9 cellular contexts compared by ENCODE assay signal in the genomic region with DNA sequence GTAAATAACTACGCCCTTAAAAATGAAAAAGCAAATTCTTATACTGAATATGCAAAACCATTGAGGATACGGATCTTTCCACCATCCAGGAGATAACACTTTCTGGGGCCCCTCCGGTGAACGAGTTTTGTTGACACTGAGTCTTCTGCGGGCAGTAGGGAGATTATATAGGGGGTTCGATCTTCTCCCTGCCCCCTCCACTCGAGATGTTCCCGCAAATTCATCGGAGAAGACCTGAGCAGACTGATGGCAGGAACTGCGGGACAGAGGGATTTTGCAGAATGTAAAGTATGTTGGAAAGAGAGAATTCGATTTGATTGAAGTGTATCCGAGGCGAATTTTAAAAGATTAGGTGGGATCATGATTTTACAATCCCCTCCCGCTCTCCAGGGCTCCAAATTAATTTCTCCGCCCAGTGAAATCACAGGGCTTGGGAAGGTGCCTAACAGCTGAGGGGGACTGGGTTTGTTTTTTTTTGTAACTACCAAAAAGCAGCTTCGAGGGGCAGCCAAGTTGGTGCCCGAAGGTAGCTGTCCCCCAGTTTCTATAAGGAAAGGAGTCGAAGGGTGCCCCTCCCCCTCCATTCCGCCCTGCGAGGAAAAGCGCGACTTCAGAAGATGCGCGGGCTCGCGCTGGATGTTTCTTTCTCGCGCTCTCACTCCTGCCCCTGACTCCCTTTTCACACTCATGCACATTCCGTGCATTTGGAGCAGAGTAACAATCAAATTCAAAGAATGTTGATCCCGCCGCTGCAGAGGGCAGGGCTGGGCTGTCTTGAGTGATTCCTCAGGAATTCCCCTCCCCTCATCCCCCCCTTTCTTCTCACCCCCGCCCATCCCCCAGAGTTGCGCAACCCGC. TPM values are rescaled to one million over a fixed set of nuclear protein-coding genes. Genes with fewer than 3 reads are reported as not detected.
A peak's percentile ranks its signal among the peaks of the same experiment; 100 is the strongest.
DNase-seq lines count a peak whose midpoint lies in the region; ATAC-seq and TF ChIP-seq lines count a peak whose summit lies in the region.
"Had no signal": no experiment of that assay in that cellular context is flagged by ENCODE, and none has a peak within 500 bp of the region (broad histone marks: within the 10 kb centered on the region; RNA-seq: fewer than 3 reads in every experiment).

No MANE protein-coding gene starts in this region.

- H3K36me3 ChIP-seq in ES-I3 (ENCODE audit: insufficient read depth, low read length) (no peaks in the 10 kb centered on the region), colonic mucosa (no peaks in the 10 kb centered on the region)

- POLR2A ChIA-PET in GM10248 (lab: Yijun Ruan, JAX): no interaction called here

- ATAC-seq in naive B cell (ENCODE audit: low read depth in 2 of 2) (no peak), HG02798 (IDR thresholded peaks at IDR 0.05; ENCODE audit: poor library complexity, unreplicated experiment) (no peak)

- peaks cover 0 to 5% of the 10 kb centered on the region in 2 donors for H3K36me3 Mint-ChIP-seq in naive B cell

- peak overlapping the region; percentile 83 to 93 (median 92) for H3K4me3 Mint-ChIP-seq in naive B cell

- H3K27ac ChIP-seq in colonic mucosa: no peak overlapping the region

- peaks cover 0 to 4% (median 0%) of the 10 kb centered on the region in 7 donors for H3K9me3 Mint-ChIP-seq in naive B cell

- H3K27me3 ChIP-seq in colonic mucosa: peaks cover 26% of the 10 kb centered on the region

- H3K9me3 ChIP-seq in ES-I3 (ENCODE audit: control insufficient read depth, insufficient read depth, low read length) (no peaks in the 10 kb centered on the region), colonic mucosa (no peaks in the 10 kb centered on the region)

- H3K4me1 Mint-ChIP-seq in naive B cell: peaks cover 10 to 29% (median 14%) of the 10 kb centered on the region in 3 donors

- no peak for TF ChIP-seq CTCF in colonic mucosa (IDR thresholded peaks at IDR 0.05)
- no peak for TF ChIP-seq CTCF in GM10248 (IDR thresholded peaks at IDR 0.05; ENCODE audit: control extremely low read depth, extremely low read depth, low read depth, missing control alignments)

- intact Hi-C loops in colonic mucosa (cut with DNase I): no loop called here

- H3K4me1 ChIP-seq in ES-I3 (ENCODE audit: insufficient read depth, low read length) (peaks cover 16% of the 10 kb centered on the region), colonic mucosa (no peaks in the 10 kb centered on the region)

- peak overlapping the region; percentile 51; the same call in 1 of the 2 replicates for H3K9ac ChIP-seq in ES-I3 (ENCODE audit: low read depth, low read length)
- H3K9ac ChIP-seq in colonic mucosa (ENCODE audit: low read depth in 2 of 2, low read length in 2 of 2): no peak overlapping the region

- H3K27ac Mint-ChIP-seq in naive B cell: peak overlapping the region in 5 of 6 donors; percentile 73 to 97 (median 94)

- peak overlapping the region; percentile 14 for H3K4me3 ChIP-seq in colonic mucosa

- CTCF ChIA-PET in GM10248 (lab: Yijun Ruan, JAX): interaction anchor here (0.9 to 2.4 kb wide), 9 partner anchors 9 to 189 kb away, joined by 3 to 8 read pairs (median 5); no protein-coding TSS in a partner anchor

- DNase-seq in NCI-H748 (lab: John Stamatoyannopoulos, UW; ENCODE audit: unreplicated experiment) (peak; percentile 54), colonic mucosa (peak; percentile 25), naive B cell (no peak), GM10248 (ENCODE audit: extremely low spot score) (no peak), DMS79 treated with DMSO at 0.1 percent for 48 hours (lab: John Stamatoyannopoulos, UW) (no peak), HuH-7.5 (ENCODE audit: low spot score) (no peak)

- H3K27me3 Mint-ChIP-seq in naive B cell: peaks cover 15 to 71% (median 45%) of the 10 kb centered on the region in 3 donors

RNA-seq across cellular contexts. Expression of a gene that starts 1.2 kb away (rescaled TPM):
- 1 to 10 TPM; 1.1 to 2.6 TPM for total RNA-seq in colonic mucosa
- polyA plus RNA-seq in naive B cell (ENCODE audit: low read depth in 6 of 6): under 1 TPM in 3 of 6 donors, not detected in 3; 0.15 to 0.24 (median 0.23) TPM
- total RNA-seq: liver had no signal

RNA-seq across cellular contexts. Expression of a gene that starts 51.8 kb away (rescaled TPM):
- not detected for total RNA-seq in colonic mucosa
- not detected for polyA plus RNA-seq in naive B cell (ENCODE audit: low read depth in 6 of 6)
- total RNA-seq: liver had no signal
- polyA plus RNA-seq: liver had no signal

RNA-seq across cellular contexts. Expression of a gene that starts 59.5 kb away (rescaled TPM):
- total RNA-seq in colonic mucosa: 10 to 100 TPM; 11.3 to 13.6 TPM
- 10 to 100 TPM; 12.0 to 24.1 (median 15.9) TPM for polyA plus RNA-seq in naive B cell (ENCODE audit: low read depth in 6 of 6)

Comparison
In these comparisons a context has a peak if more than half of its experiments do, and no peak if none do; other contexts are left out.
1. DNase-seq: peak in NCI-H748 (single experiment) and colonic mucosa (single experiment); none in naive B cell (single experiment), GM10248 (single experiment), DMS79 treated with DMSO at 0.1 percent for 48 hours (single experiment) and HuH-7.5 (single experiment).